ENCODE assay signal across 12 cellular contexts in the genomic region with DNA sequence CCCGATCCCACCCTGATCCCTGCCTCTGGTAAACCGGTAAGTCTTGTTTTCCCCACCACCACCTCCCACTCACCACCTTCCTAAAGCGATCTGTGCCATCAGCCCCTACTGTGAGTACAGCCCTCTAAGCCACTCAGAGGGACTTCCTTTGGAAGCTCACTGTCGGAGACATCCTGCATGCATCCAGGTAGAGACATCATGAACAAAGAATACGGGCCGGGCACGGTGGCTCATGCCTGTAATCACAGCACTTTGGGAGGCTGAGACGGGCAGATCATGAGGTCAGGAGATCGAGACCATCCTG. TPM values are rescaled to one million over a fixed set of nuclear protein-coding genes. Genes with fewer than 3 reads are reported as not detected.
DNase-seq lines count a peak whose midpoint lies in the region; ATAC-seq and TF ChIP-seq lines count a peak whose summit lies in the region.
"Had no signal": no experiment of that assay in that cellular context is flagged by ENCODE, and none has a peak within 500 bp of the region (broad histone marks: within the 10 kb centered on the region; RNA-seq: fewer than 3 reads in every experiment).

No MANE protein-coding gene starts in this region.

- intact Hi-C loops in cardiac septum (cut with DNase I) (loop anchor here (5.0 to 10.0 kb wide), 2 partner anchors 79 to 132 kb away; no protein-coding TSS in a partner anchor), esophagus muscularis mucosa (cut with DNase I) (no loop called here), psoas muscle (cut with DNase I) (loop anchor here (5.0 to 10.0 kb wide), 4 partner anchors 56 to 201 kb away; no protein-coding TSS in a partner anchor)

- H3K27ac ChIP-seq in right atrium auricular region (no peak overlapping the region), esophagus muscularis mucosa (replicated peaks in 1 of 4) (no peak overlapping the region), neuronal stem cell (replicated peaks; ENCODE audit: low read length) (no peak overlapping the region), psoas muscle (no peak overlapping the region)
- H3K27ac ChIP-seq: BLaER1 treated with 17β-estradiol and CSF1 and Interleukin-3, amounts not matched to agents 10 nM and 100 nM had no signal

- H3K27me3 ChIP-seq in right atrium auricular region (no peaks in the 10 kb centered on the region), esophagus muscularis mucosa (peaks cover 0 to 22% (median 0%) of the 10 kb centered on the region in 4 donors), neuronal stem cell (ENCODE audit: control insufficient read depth in 3 of 3, insufficient read depth in 3 of 3, low read depth in 1 of 3, low read length in 3 of 3) (peaks cover 0 to 17% (median 0%) of the 10 kb centered on the region in 3 experiments), psoas muscle (ENCODE audit: insufficient read depth in 3 of 3, low read length in 2 of 3) (no peaks in the 10 kb centered on the region)

- no peak overlapping the region for H2BK12ac ChIP-seq in neuronal stem cell (ENCODE audit: low read length)

- ATAC-seq in psoas muscle, result no peak
- ATAC-seq: CD8-positive, alpha-beta T cell had no signal

- H3K23ac ChIP-seq in neuronal stem cell (ENCODE audit: low read depth, low read length, poor library complexity), result no peak overlapping the region

- peak overlapping the region; percentile 43 for H2BK5ac ChIP-seq in neuronal stem cell (ENCODE audit: low read length)

- no peaks in the 10 kb centered on the region for H3K36me3 ChIP-seq in right atrium auricular region
- H3K36me3 ChIP-seq in esophagus muscularis mucosa, result no peaks in the 10 kb centered on the region
- no peaks in the 10 kb centered on the region for H3K36me3 ChIP-seq in neuronal stem cell (replicated peaks in 1 of 2; ENCODE audit: control insufficient read depth in 2 of 2, insufficient read depth in 2 of 2, low read length in 2 of 2)
- H3K36me3 ChIP-seq in psoas muscle (ENCODE audit: insufficient read depth in 1 of 2, low read depth in 1 of 2), result no peaks in the 10 kb centered on the region
- H3K36me3 ChIP-seq: BLaER1 treated with 17β-estradiol and CSF1 and Interleukin-3, amounts not matched to agents 10 nM and 100 nM had no signal

- no peak overlapping the region for H3K4me3 ChIP-seq in right atrium auricular region
- no peak overlapping the region for H3K4me3 ChIP-seq in esophagus muscularis mucosa
- no peak overlapping the region for H3K4me3 ChIP-seq in neuronal stem cell (ENCODE audit: low read length in 2 of 2)
- H3K4me3 ChIP-seq in psoas muscle, result no peak overlapping the region
- H3K4me3 ChIP-seq: BLaER1 treated with 17β-estradiol and CSF1 and Interleukin-3, amounts not matched to agents 10 nM and 100 nM had no signal

- WGBS in esophagus muscularis mucosa, result 95% methylated on average over 9 of the region's 9 CpGs
- no CpG with 5 or more reads among the region's 9 CpGs for WGBS in neuronal stem cell (ENCODE audit: extremely low coverage in 2 of 2, insufficient read length in 2 of 2, insufficient replicate concordance in 1 of 2), 2 donors
- 94 to 97% (median 96%) methylated on average over 8 to 9 of the region's 9 CpGs for WGBS in psoas muscle, 3 donors

- no peak overlapping the region for H4K8ac ChIP-seq in neuronal stem cell (ENCODE audit: low read depth, low read length)

- no peak overlapping the region for H3K18ac ChIP-seq in neuronal stem cell (ENCODE audit: low read length)

- no peak for TF ChIP-seq POLR2A in esophagus muscularis mucosa (IDR thresholded peaks at IDR 0.05; ENCODE audit: low read depth)

- H3K79me1 ChIP-seq in neuronal stem cell (ENCODE audit: low read depth, low read length), result no peaks in the 10 kb centered on the region

- TF ChIP-seq EP300 in esophagus muscularis mucosa (IDR thresholded peaks at IDR 0.05), result no peak

- DNase-seq in cardiac septum (ENCODE audit: low spot score) (peak; percentile 66), right atrium auricular region (ENCODE audit: low spot score) (no peak), esophagus muscularis mucosa (ENCODE audit: extremely low spot score) (peak; percentile 84), neuronal stem cell (ENCODE audit: low spot score) (no peak), psoas muscle (no peak), NAMALWA (ENCODE audit: low spot score) (no peak)
- DNase-seq: Calu3, DMS79 treated with DMSO at 0.1 percent for 48 hours, GF-D8, GOT3 had no signal

- no peak overlapping the region for H2AK5ac ChIP-seq in neuronal stem cell (ENCODE audit: low read depth, low read length)

- H3K4me2 ChIP-seq in neuronal stem cell (ENCODE audit: insufficient read depth, low read length, poor library complexity, severe bottlenecking), result no peak overlapping the region

- H2BK15ac ChIP-seq in neuronal stem cell (ENCODE audit: low read length), result no peak overlapping the region

- H2BK120ac ChIP-seq in neuronal stem cell (ENCODE audit: low read depth, low read length), result no peak overlapping the region

- no peak overlapping the region for H3K4ac ChIP-seq in neuronal stem cell (ENCODE audit: low read length)

- H2AFZ ChIP-seq in neuronal stem cell (ENCODE audit: low read length), result no peak overlapping the region

- TF ChIP-seq CTCF in right atrium auricular region (IDR thresholded peaks at IDR 0.05) (no peak), esophagus muscularis mucosa (IDR thresholded peaks at IDR 0.05) (no peak), psoas muscle (IDR thresholded peaks at IDR 0.05) (no peak)

- no peaks in the 10 kb centered on the region for H3K9me3 ChIP-seq in right atrium auricular region
- H3K9me3 ChIP-seq in esophagus muscularis mucosa, result no peaks in the 10 kb centered on the region
- H3K9me3 ChIP-seq in neuronal stem cell (replicated peaks in 1 of 2; ENCODE audit: control insufficient read depth in 2 of 2, insufficient read depth in 1 of 2, low read depth in 1 of 2, low read length in 2 of 2), result no peaks in the 10 kb centered on the region
- no peaks in the 10 kb centered on the region for H3K9me3 ChIP-seq in psoas muscle
- H3K9me3 ChIP-seq: BLaER1 treated with 17β-estradiol and CSF1 and Interleukin-3, amounts not matched to agents 10 nM and 100 nM had no signal

- H3K9ac ChIP-seq in neuronal stem cell (ENCODE audit: low read depth, low read length, poor library complexity), result no peak overlapping the region
- H3K9ac ChIP-seq: BLaER1 treated with 17β-estradiol and CSF1 and Interleukin-3, amounts not matched to agents 10 nM and 100 nM had no signal

- H4K91ac ChIP-seq in neuronal stem cell (ENCODE audit: low read depth, low read length, poor library complexity), result no peak overlapping the region

- H3K14ac ChIP-seq in neuronal stem cell (ENCODE audit: low read length), result no peak overlapping the region

- peaks cover 0 to 29% of the 10 kb centered on the region in 2 donors for H3K4me1 ChIP-seq in right atrium auricular region
- peaks cover 9 to 21% (median 13%) of the 10 kb centered on the region in 4 donors for H3K4me1 ChIP-seq in esophagus muscularis mucosa
- H3K4me1 ChIP-seq in neuronal stem cell (ENCODE audit: control insufficient read depth in 2 of 2, insufficient read depth in 1 of 2, low read depth in 1 of 2, low read length in 2 of 2), result no peaks in the 10 kb centered on the region
- peaks cover 35% of the 10 kb centered on the region for H3K4me1 ChIP-seq in psoas muscle

RNA-seq across cellular contexts. Expression of a gene that starts 13.7 kb away (rescaled TPM):
- total RNA-seq in cardiac septum (10.6 TPM), right atrium auricular region (10 to 100 TPM; 14.4 to 19.9 TPM), esophagus muscularis mucosa (10 to 100 TPM; 13.6 to 24.1 (median 15.3) TPM), psoas muscle (10 to 100 TPM; 13.3 to 32.7 (median 20.7) TPM)
- polyA plus RNA-seq in neuronal stem cell (2013, experiment 1 of 2), result 2.0 TPM
- 1.8 TPM for polyA plus RNA-seq in neuronal stem cell (2013, experiment 2 of 2)
- 10 to 100 TPM in 1 of 3 donors, 1 to 10 TPM in 2; 8.3 to 10.3 (median 9.8) TPM for polyA plus RNA-seq in psoas muscle

Comparison
In these comparisons a context has a peak if more than half of its experiments do, and no peak if none do; other contexts are left out.
1. DNase-seq: peak in cardiac septum (single experiment) and esophagus muscularis mucosa (single experiment); none in right atrium auricular region (single experiment), neuronal stem cell (single experiment), psoas muscle (0 of 2) and NAMALWA (single experiment).